In the genomic region with DNA sequence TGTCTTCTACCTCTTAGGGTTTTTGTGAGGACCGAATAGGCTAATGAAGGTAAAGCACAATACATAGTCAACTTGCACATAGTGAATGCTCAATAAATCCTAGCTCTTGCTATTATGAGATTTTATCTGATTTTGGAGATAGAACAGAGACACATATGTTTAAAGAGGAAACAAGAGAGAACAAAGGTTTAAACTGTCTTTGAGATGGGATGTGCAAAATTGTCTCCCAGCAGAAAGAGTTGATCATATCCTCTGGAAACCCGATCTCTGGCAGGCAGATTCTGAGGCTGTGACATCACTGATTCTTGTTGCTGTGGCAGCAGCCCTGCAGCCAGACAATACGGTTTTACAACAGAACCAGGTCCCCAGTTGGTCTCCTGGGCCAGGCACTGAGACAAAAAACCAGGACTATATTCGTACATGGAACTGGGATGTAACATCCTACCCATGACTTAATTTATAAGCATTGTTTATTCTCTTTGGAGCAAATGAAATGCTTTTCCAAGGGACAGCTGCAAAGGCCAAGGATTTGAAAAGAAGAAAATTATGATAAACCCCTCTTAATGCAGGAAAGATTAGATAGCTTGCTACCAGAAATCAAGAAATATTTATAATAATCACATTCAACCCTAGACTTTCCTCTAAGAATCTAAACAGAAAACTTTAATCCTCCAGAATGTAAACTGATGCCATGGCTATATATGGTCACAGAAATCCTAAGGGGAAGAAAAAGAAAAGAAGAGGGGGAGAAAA, we compare ENCODE assay signal across 9 cellular contexts.
DNase-seq lines count a peak whose midpoint lies in the region; ATAC-seq and TF ChIP-seq lines count a peak whose summit lies in the region.
"Had no signal": no experiment of that assay in that cellular context is flagged by ENCODE, and none has a peak within 500 bp of the region (broad histone marks: within the 10 kb centered on the region; RNA-seq: fewer than 3 reads in every experiment).

No MANE protein-coding gene starts in this region.

- H3K36me3 ChIP-seq in MG63: no peaks in the 10 kb centered on the region

- H3K4me1 Mint-ChIP-seq in activated T-helper 1 cell treated with anti-CD3 and anti-CD28 coated beads, Interleukin-12 subunit alpha, Interleukin-12 subunit beta, Interleukin-2, Interleukin-4 antibody, amounts not matched to agents 30 ng/mL and 10 ng/mL and 1 ng/mL, durations not matched to agents 14 hours and 24 hours and 36 hours (ENCODE audit: low read depth): no peaks in the 10 kb centered on the region

- H3K4me3 ChIP-seq in AG04450 (ENCODE audit: low read depth, low read length) (peak overlapping the region; percentile 3; the same call in 1 of the 2 replicates), MG63 (no peak overlapping the region)
- H3K4me3 ChIP-seq: body of pancreas had no signal

- no peak overlapping the region for H3K4me3 Mint-ChIP-seq in activated T-helper 1 cell treated with anti-CD3 and anti-CD28 coated beads, Interleukin-12 subunit alpha, Interleukin-12 subunit beta, Interleukin-2, Interleukin-4 antibody, amounts not matched to agents 30 ng/mL and 10 ng/mL and 1 ng/mL, durations not matched to agents 14 hours and 24 hours and 36 hours

- no peak overlapping the region for H3K27ac Mint-ChIP-seq in activated T-helper 1 cell treated with anti-CD3 and anti-CD28 coated beads, Interleukin-12 subunit alpha, Interleukin-12 subunit beta, Interleukin-2, Interleukin-4 antibody, amounts not matched to agents 30 ng/mL and 10 ng/mL and 1 ng/mL, durations not matched to agents 14 hours and 24 hours and 36 hours

- H3K9me3 ChIP-seq in AG04450 (ENCODE audit: control insufficient read depth, insufficient read depth, low read length) (no peaks in the 10 kb centered on the region), MG63 (no peaks in the 10 kb centered on the region)
- H3K9me3 ChIP-seq: body of pancreas had no signal

- no peaks in the 10 kb centered on the region for H3K27me3 ChIP-seq in AG04450 (ENCODE audit: control insufficient read depth, insufficient read depth, low read length)
- no peaks in the 10 kb centered on the region for H3K27me3 ChIP-seq in MG63
- H3K27me3 ChIP-seq: body of pancreas had no signal

- POLR2A ChIA-PET in AG04450 (lab: Yijun Ruan, JAX): no interaction called here

- no peaks in the 10 kb centered on the region for H3K36me3 Mint-ChIP-seq in activated T-helper 1 cell treated with anti-CD3 and anti-CD28 coated beads, Interleukin-12 subunit alpha, Interleukin-12 subunit beta, Interleukin-2, Interleukin-4 antibody, amounts not matched to agents 30 ng/mL and 10 ng/mL and 1 ng/mL, durations not matched to agents 14 hours and 24 hours and 36 hours (ENCODE audit: low read depth)

- no peak for TF ChIP-seq CTCF in AG04450 (IDR thresholded peaks at IDR 0.05; ENCODE audit: low read depth, low read length)

- CTCF ChIA-PET in AG04450 (lab: Charles Lee): no interaction called here

- ATAC-seq in left lobe of liver (peak; percentile 28), GM19452 (IDR thresholded peaks at IDR 0.05; ENCODE audit: unreplicated experiment) (no peak), GM21529 (IDR thresholded peaks at IDR 0.05; ENCODE audit: unreplicated experiment) (no peak)
- ATAC-seq: body of pancreas had no signal

- H3K9me3 Mint-ChIP-seq in activated T-helper 1 cell treated with anti-CD3 and anti-CD28 coated beads, Interleukin-12 subunit alpha, Interleukin-12 subunit beta, Interleukin-2, Interleukin-4 antibody, amounts not matched to agents 30 ng/mL and 10 ng/mL and 1 ng/mL, durations not matched to agents 14 hours and 24 hours and 36 hours: no peaks in the 10 kb centered on the region

- peak overlapping the region; percentile 88 for H3K27ac ChIP-seq in AG04450 (ENCODE audit: low read depth, low read length)
- H3K27ac ChIP-seq: body of pancreas had no signal

- H3K27me3 Mint-ChIP-seq in activated T-helper 1 cell treated with anti-CD3 and anti-CD28 coated beads, Interleukin-12 subunit alpha, Interleukin-12 subunit beta, Interleukin-2, Interleukin-4 antibody, amounts not matched to agents 30 ng/mL and 10 ng/mL and 1 ng/mL, durations not matched to agents 14 hours and 24 hours and 36 hours (ENCODE audit: insufficient read depth): no peaks in the 10 kb centered on the region

- DNase-seq in AG04450 (ENCODE audit: low read depth, low spot score) (peak; percentile 45), MG63 (peak; percentile 57), dedifferentiated amniotic fluid mesenchymal stem cell (ENCODE audit: extremely low spot score) (peak; percentile 89), left lobe of liver (ENCODE audit: low spot score) (no peak)
- DNase-seq in activated T-helper 1 cell treated with anti-CD3 and anti-CD28 coated beads, Interleukin-12 subunit alpha, Interleukin-12 subunit beta, Interleukin-2, Interleukin-4 antibody, amounts not matched to agents 30 ng/mL and 10 ng/mL and 1 ng/mL, durations not matched to agents 14 hours and 24 hours and 36 hours (ENCODE audit: low spot score): no peak
- no peak for DNase-seq in activated effector memory CD4-positive, alpha-beta T cell treated with Interleukin-2 at 50 U/mL for 16 hours

- intact Hi-C loops in activated T-helper 1 cell treated with anti-CD3 and anti-CD28 coated beads, Interleukin-12 subunit alpha, Interleukin-12 subunit beta, Interleukin-2, Interleukin-4 antibody, amounts not matched to agents 30 ng/mL and 10 ng/mL and 1 ng/mL, durations not matched to agents 14 hours and 24 hours and 36 hours (cut with micrococcal nuclease): no loop called here

Comparison
In these comparisons a context has a peak if more than half of its experiments do, and no peak if none do; other contexts are left out.
1. DNase-seq: peak in AG04450 (single experiment), MG63 (single experiment) and dedifferentiated amniotic fluid mesenchymal stem cell (single experiment); none in left lobe of liver (single experiment), activated T-helper 1 cell treated with anti-CD3 and anti-CD28 coated beads, Interleukin-12 subunit alpha, Interleukin-12 subunit beta, Interleukin-2, Interleukin-4 antibody, amounts not matched to agents 30 ng/mL and 10 ng/mL and 1 ng/mL, durations not matched to agents 14 hours and 24 hours and 36 hours (single experiment) and activated effector memory CD4-positive, alpha-beta T cell treated with Interleukin-2 at 50 U/mL for 16 hours (single experiment).